1 cellular context compared by ENCODE assay signal in the genomic region with DNA sequence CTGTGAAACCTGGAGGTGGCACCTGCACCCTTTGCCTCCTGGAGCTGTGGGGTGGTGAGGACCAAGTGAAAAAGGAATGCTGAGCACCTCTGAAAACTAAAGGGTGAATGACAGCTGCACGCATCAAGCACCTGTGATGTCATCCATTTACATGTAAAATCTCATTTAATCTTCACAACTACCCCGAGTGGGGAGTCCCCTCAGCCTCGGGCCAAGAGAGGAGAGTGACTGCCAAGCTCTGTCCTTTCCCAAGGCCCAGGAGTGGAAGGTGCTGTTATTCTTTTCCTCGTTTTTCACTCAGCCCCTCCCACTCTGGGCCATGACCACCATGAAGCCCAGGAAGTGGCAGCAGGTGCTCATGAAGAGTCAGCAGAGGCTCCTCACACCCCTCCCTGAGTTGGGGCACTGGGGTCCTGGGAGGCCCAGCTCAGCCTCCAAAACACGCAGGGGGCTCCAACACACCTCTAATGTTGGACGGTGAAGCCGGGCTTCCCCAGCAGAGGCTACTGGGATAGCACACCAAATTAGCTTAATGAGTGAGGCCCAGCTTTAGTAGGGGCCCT.
TF ChIP-seq lines count a peak whose summit lies in the region.

No MANE protein-coding gene starts in this region.

TF ChIP-seq in GM12878, 131 proteins besides CTCF, POLR2A, EP300 and RAD21 (continued from another document):
- peak; percentile 57; the same call in 1 of the 2 replicates for TF ChIP-seq ATF7 (IDR thresholded peaks at IDR 0.05; ENCODE audit: low read depth)
- TF ChIP-seq, protein P1, sequence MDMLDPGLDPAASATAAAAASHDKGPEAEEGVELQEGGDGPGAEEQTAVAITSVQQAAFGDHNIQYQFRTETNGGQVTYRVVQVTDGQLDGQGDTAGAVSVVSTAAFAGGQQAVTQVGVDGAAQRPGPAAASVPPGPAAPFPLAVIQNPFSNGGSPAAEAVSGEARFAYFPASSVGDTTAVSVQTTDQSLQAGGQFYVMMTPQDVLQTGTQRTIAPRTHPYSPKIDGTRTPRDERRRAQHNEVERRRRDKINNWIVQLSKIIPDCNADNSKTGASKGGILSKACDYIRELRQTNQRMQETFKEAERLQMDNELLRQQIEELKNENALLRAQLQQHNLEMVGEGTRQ (IDR thresholded peaks at IDR 0.05; ENCODE audit: borderline replicate concordance, low read depth, low read length): no peak
